Comparison of ENCODE assay signal across 12 cellular contexts in genomic region chr6:21634582-21634981, GRCh38. TPM values are rescaled to one million over a fixed set of nuclear protein-coding genes. Genes with fewer than 3 reads are reported as not detected.
A peak's percentile ranks its signal among the peaks of the same experiment; 100 is the strongest.
DNase-seq lines count a peak whose midpoint lies in the region; ATAC-seq and TF ChIP-seq lines count a peak whose summit lies in the region.
"Had no signal": no experiment of that assay in that cellular context is flagged by ENCODE, and none has a peak within 500 bp of the region (broad histone marks: within the 10 kb centered on the region; RNA-seq: fewer than 3 reads in every experiment).

No MANE protein-coding gene starts in this region.

- no peaks in the 10 kb centered on the region for H3K9me2 ChIP-seq in PC-3 (replicated peaks; ENCODE audit: low read length)

- CTCF ChIA-PET in PC-3 (lab: Charles Lee): no interaction called here
- CTCF ChIA-PET in activated CD8-positive, alpha-beta memory T cell treated with anti-CD3 and anti-CD28 coated beads, Interleukin-2, amount 10 ng/mL, durations not matched to agents 7 days and 5 days (lab: Charles Lee): no interaction called here

- no peak overlapping the region for H3K4me3 Mint-ChIP-seq in activated CD8-positive, alpha-beta memory T cell treated with anti-CD3 and anti-CD28 coated beads, Interleukin-2, amount 10 ng/mL, durations not matched to agents 7 days and 5 days

- H3K4me1 ChIP-seq in PC-3 (ENCODE audit: insufficient read depth, low read length): peaks cover 17% of the 10 kb centered on the region
- H3K4me1 ChIP-seq: testis had no signal

- H3K79me2 ChIP-seq in PC-3 (ENCODE audit: low read length): no peaks in the 10 kb centered on the region

- ATAC-seq in PC-3: peak; percentile 97
- no peak for ATAC-seq in activated CD8-positive, alpha-beta memory T cell treated with anti-CD3 and anti-CD28 coated beads, Interleukin-2, amount 10 ng/mL, durations not matched to agents 7 days and 5 days

- H3K4me1 Mint-ChIP-seq in activated CD8-positive, alpha-beta memory T cell treated with anti-CD3 and anti-CD28 coated beads, Interleukin-2, amount 10 ng/mL, durations not matched to agents 7 days and 5 days: no peaks in the 10 kb centered on the region

- H3K4me3 ChIP-seq in PC-3 (ENCODE audit: low read length) (no peak overlapping the region), epithelial cell of proximal tubule (ENCODE audit: low read depth, low read length) (no peak overlapping the region)
- H3K4me3 ChIP-seq: testis had no signal

- H3K9me3 ChIP-seq in PC-3 (ENCODE audit: low read length): no peaks in the 10 kb centered on the region
- H3K9me3 ChIP-seq: testis had no signal

- no peak overlapping the region for H2AFZ ChIP-seq in PC-3 (ENCODE audit: low read length)

- H3K9ac ChIP-seq in PC-3 (ENCODE audit: low read length): peak overlapping the region; percentile 68; the same call in 1 of the 2 replicates

- POLR2A ChIA-PET in PC-3 (lab: Charles Lee; ENCODE audit: unreplicated experiment): interaction anchor here (0.5 kb wide), 1 partner anchor 125 kb away, joined by 6 read pairs; no protein-coding TSS in a partner anchor

- no peaks in the 10 kb centered on the region for H4K20me1 ChIP-seq in PC-3 (ENCODE audit: low read length)

- BruUV-seq in PC-3 (replicated peaks; lab: Mats Ljungman, UMichigan): no TSS peak

- no peak overlapping the region for H3K27ac Mint-ChIP-seq in activated CD8-positive, alpha-beta memory T cell treated with anti-CD3 and anti-CD28 coated beads, Interleukin-2, amount 10 ng/mL, durations not matched to agents 7 days and 5 days

- no peaks in the 10 kb centered on the region for H3K36me3 ChIP-seq in PC-3 (ENCODE audit: low read depth, low read length)

- H3K27me3 ChIP-seq in PC-3 (ENCODE audit: low read length): no peaks in the 10 kb centered on the region
- H3K27me3 ChIP-seq: testis had no signal

- intact Hi-C loops in PC-3 (cut with micrococcal nuclease): loop anchor here (5.0 kb wide), 1 partner anchor 118 kb away; no protein-coding TSS in a partner anchor

- H3F3A ChIP-seq in PC-3 (ENCODE audit: low read length, unreplicated experiment): peaks cover 4% of the 10 kb centered on the region

- DNase-seq in GM04504 (ENCODE audit: low read depth) (peak; percentile 74), PC-3 (peak; percentile 93), epithelial cell of proximal tubule (ENCODE audit: low read depth) (peak; percentile 41), renal cortical epithelial cell (ENCODE audit: low read depth) (peak; percentile 92), T-helper 1 cell (no peak), retina (no peak), RPMI8226 (no peak)
- DNase-seq in activated CD8-positive, alpha-beta memory T cell treated with anti-CD3 and anti-CD28 coated beads, Interleukin-2, amount 10 ng/mL, durations not matched to agents 7 days and 5 days: no peak
- DNase-seq: effector memory CD4-positive, alpha-beta T cell; NCI-H2029 treated with DMSO at 0.1 percent for 48 hours; T-helper 9 cell; testis had no signal

- H3K4me2 ChIP-seq in PC-3 (ENCODE audit: low read length): peak overlapping the region; percentile 50

- peak overlapping the region; percentile 91 for H3K27ac ChIP-seq in PC-3 (ENCODE audit: low read length)
- H3K27ac ChIP-seq: testis had no signal

- no peaks in the 10 kb centered on the region for H3K27me3 Mint-ChIP-seq in activated CD8-positive, alpha-beta memory T cell treated with anti-CD3 and anti-CD28 coated beads, Interleukin-2, amount 10 ng/mL, durations not matched to agents 7 days and 5 days

- no peak for TF ChIP-seq CTCF in PC-3 (conservative IDR thresholded peaks at IDR 0.05; ENCODE audit: low read depth, low read length)
- no peak for TF ChIP-seq CTCF in epithelial cell of proximal tubule (conservative IDR thresholded peaks at IDR 0.05; ENCODE audit: low read depth, low read length)

- no peaks in the 10 kb centered on the region for H3K36me3 Mint-ChIP-seq in activated CD8-positive, alpha-beta memory T cell treated with anti-CD3 and anti-CD28 coated beads, Interleukin-2, amount 10 ng/mL, durations not matched to agents 7 days and 5 days

- no peaks in the 10 kb centered on the region for H3K9me3 Mint-ChIP-seq in activated CD8-positive, alpha-beta memory T cell treated with anti-CD3 and anti-CD28 coated beads, Interleukin-2, amount 10 ng/mL, durations not matched to agents 7 days and 5 days (ENCODE audit: low read depth)

RNA-seq across cellular contexts. Expression of gene SOX4, which starts 41.0 kb away (rescaled TPM):
- 46.1 and 62.8 TPM in 2 replicates for total RNA-seq in PC-3 (2014; rRNA removed)
- total RNA-seq in epithelial cell of proximal tubule: 59.8 and 105 TPM in 2 replicates
- 103 and 113 TPM in 2 replicates for total RNA-seq in renal cortical epithelial cell
- total RNA-seq in activated CD8-positive, alpha-beta memory T cell treated with anti-CD3 and anti-CD28 coated beads, Interleukin-2, amount 10 ng/mL, durations not matched to agents 7 days and 5 days: 10 to 100 TPM in 1 of 2 experiments, under 1 TPM in 1; 0.76 to 10.4 TPM

Comparison
In these comparisons a context has a peak if more than half of its experiments do, and no peak if none do; other contexts are left out.
1. DNase-seq: peak in GM04504 (single experiment), PC-3 (single experiment), epithelial cell of proximal tubule (single experiment) and renal cortical epithelial cell (single experiment); none in T-helper 1 cell (0 of 5), retina (single experiment), activated CD8-positive, alpha-beta memory T cell treated with anti-CD3 and anti-CD28 coated beads, Interleukin-2, amount 10 ng/mL, durations not matched to agents 7 days and 5 days (single experiment) and RPMI8226 (single experiment).